In the genomic region with DNA sequence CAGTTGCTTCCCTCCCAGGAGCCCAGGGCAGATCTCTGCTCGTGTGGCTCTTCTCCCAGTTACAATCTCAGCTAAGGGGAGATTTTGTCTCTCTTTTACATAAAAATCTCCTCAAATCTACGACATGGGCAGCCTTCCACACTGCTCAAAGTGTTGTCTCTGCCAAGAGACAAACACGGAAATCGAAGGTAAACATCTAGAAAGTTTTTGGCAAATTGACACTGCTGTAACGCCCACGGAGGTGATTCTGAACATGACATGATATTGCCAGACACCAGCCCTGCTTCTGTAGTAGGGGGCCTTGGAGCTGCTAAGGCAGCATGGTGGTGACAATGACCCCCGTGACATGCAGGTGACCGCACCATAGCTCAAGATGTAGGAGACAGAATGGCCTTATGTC, we compare ENCODE assay signal across 2 cellular contexts.
TF ChIP-seq lines count a peak whose summit lies in the region.

No MANE protein-coding gene starts in this region.

TF ChIP-seq in liver, 16 proteins besides CTCF, POLR2A, EP300 and RAD21 (continued from another document):
- TF ChIP-seq JUND (IDR thresholded peaks at IDR 0.05): no peak
- TF ChIP-seq, protein P1, sequence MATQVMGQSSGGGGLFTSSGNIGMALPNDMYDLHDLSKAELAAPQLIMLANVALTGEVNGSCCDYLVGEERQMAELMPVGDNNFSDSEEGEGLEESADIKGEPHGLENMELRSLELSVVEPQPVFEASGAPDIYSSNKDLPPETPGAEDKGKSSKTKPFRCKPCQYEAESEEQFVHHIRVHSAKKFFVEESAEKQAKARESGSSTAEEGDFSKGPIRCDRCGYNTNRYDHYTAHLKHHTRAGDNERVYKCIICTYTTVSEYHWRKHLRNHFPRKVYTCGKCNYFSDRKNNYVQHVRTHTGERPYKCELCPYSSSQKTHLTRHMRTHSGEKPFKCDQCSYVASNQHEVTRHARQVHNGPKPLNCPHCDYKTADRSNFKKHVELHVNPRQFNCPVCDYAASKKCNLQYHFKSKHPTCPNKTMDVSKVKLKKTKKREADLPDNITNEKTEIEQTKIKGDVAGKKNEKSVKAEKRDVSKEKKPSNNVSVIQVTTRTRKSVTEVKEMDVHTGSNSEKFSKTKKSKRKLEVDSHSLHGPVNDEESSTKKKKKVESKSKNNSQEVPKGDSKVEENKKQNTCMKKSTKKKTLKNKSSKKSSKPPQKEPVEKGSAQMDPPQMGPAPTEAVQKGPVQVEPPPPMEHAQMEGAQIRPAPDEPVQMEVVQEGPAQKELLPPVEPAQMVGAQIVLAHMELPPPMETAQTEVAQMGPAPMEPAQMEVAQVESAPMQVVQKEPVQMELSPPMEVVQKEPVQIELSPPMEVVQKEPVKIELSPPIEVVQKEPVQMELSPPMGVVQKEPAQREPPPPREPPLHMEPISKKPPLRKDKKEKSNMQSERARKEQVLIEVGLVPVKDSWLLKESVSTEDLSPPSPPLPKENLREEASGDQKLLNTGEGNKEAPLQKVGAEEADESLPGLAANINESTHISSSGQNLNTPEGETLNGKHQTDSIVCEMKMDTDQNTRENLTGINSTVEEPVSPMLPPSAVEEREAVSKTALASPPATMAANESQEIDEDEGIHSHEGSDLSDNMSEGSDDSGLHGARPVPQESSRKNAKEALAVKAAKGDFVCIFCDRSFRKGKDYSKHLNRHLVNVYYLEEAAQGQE (IDR thresholded peaks at IDR 0.05): no peak
- TF ChIP-seq, protein P2, sequence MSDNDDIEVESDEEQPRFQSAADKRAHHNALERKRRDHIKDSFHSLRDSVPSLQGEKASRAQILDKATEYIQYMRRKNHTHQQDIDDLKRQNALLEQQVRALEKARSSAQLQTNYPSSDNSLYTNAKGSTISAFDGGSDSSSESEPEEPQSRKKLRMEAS (IDR thresholded peaks at IDR 0.05): no peak
- TF ChIP-seq ATF3 (IDR thresholded peaks at IDR 0.05): no peak
- peak; percentile 72 to 82 for TF ChIP-seq EGR1 (IDR thresholded peaks at IDR 0.05; ENCODE audit: low read depth in 2 of 2)
- peak in 1 of 2 donors; percentile 14 for TF ChIP-seq HNF4A (conservative IDR thresholded peaks at IDR 0.05)
- no peak for TF ChIP-seq TAF1 (conservative IDR thresholded peaks at IDR 0.05)
- TF ChIP-seq RXRA (IDR thresholded peaks at IDR 0.05): no peak
- no peak for TF ChIP-seq SP1 (IDR thresholded peaks at IDR 0.05)
- TF ChIP-seq YY1 (IDR thresholded peaks at IDR 0.05): no peak
- no peak for TF ChIP-seq HNF4G (IDR thresholded peaks at IDR 0.05)
- TF ChIP-seq GABPA (IDR thresholded peaks at IDR 0.05 in 1 of 2, conservative IDR thresholded peaks at IDR 0.05 in 1 of 2): no peak
- TF ChIP-seq FOXA2 (IDR thresholded peaks at IDR 0.05): peak; percentile 72
- TF ChIP-seq FOXA1 (IDR thresholded peaks at IDR 0.05): peak; percentile 23
- TF ChIP-seq, protein P3, sequence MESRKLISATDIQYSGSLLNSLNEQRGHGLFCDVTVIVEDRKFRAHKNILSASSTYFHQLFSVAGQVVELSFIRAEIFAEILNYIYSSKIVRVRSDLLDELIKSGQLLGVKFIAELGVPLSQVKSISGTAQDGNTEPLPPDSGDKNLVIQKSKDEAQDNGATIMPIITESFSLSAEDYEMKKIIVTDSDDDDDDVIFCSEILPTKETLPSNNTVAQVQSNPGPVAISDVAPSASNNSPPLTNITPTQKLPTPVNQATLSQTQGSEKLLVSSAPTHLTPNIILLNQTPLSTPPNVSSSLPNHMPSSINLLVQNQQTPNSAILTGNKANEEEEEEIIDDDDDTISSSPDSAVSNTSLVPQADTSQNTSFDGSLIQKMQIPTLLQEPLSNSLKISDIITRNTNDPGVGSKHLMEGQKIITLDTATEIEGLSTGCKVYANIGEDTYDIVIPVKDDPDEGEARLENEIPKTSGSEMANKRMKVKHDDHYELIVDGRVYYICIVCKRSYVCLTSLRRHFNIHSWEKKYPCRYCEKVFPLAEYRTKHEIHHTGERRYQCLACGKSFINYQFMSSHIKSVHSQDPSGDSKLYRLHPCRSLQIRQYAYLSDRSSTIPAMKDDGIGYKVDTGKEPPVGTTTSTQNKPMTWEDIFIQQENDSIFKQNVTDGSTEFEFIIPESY (IDR thresholded peaks at IDR 0.05): no peak

TF ChIP-seq in HepG2, 621 proteins besides CTCF, POLR2A, EP300 and RAD21:
- TF ChIP-seq PRDM10 (CRISPR knock-in tag; IDR thresholded peaks at IDR 0.05; ENCODE audit: low read depth): no peak
- no peak for TF ChIP-seq SATB2 (CRISPR knock-in tag; IDR thresholded peaks at IDR 0.05)
- TF ChIP-seq ELF3 (CRISPR knock-in tag; IDR thresholded peaks at IDR 0.05): no peak
- TF ChIP-seq CEBPZ (IDR thresholded peaks at IDR 0.05; ENCODE audit: low read length): no peak
- TF ChIP-seq PCBP2 (optimal IDR thresholded peaks at IDR 0.05; ENCODE audit: low read depth, low read length, poor library complexity, severe bottlenecking): no peak
- no peak for TF ChIP-seq ZNF543 (CRISPR knock-in tag; IDR thresholded peaks at IDR 0.05)
- TF ChIP-seq ZNF609 (CRISPR knock-in tag; IDR thresholded peaks at IDR 0.05; ENCODE audit: borderline replicate concordance): no peak
- no peak for TF ChIP-seq FOXC1 (CRISPR knock-in tag; IDR thresholded peaks at IDR 0.05; ENCODE audit: borderline replicate concordance)
- no peak for TF ChIP-seq KMT2B (CRISPR knock-in tag; IDR thresholded peaks at IDR 0.05)
- TF ChIP-seq, protein P4, sequence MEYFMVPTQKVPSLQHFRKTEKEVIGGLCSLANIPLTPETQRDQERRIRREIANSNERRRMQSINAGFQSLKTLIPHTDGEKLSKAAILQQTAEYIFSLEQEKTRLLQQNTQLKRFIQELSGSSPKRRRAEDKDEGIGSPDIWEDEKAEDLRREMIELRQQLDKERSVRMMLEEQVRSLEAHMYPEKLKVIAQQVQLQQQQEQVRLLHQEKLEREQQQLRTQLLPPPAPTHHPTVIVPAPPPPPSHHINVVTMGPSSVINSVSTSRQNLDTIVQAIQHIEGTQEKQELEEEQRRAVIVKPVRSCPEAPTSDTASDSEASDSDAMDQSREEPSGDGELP (IDR thresholded peaks at IDR 0.05; ENCODE audit: borderline replicate concordance, low read depth): no peak
- TF ChIP-seq ONECUT2 (CRISPR knock-in tag; IDR thresholded peaks at IDR 0.05): no peak
- TF ChIP-seq, protein P5, sequence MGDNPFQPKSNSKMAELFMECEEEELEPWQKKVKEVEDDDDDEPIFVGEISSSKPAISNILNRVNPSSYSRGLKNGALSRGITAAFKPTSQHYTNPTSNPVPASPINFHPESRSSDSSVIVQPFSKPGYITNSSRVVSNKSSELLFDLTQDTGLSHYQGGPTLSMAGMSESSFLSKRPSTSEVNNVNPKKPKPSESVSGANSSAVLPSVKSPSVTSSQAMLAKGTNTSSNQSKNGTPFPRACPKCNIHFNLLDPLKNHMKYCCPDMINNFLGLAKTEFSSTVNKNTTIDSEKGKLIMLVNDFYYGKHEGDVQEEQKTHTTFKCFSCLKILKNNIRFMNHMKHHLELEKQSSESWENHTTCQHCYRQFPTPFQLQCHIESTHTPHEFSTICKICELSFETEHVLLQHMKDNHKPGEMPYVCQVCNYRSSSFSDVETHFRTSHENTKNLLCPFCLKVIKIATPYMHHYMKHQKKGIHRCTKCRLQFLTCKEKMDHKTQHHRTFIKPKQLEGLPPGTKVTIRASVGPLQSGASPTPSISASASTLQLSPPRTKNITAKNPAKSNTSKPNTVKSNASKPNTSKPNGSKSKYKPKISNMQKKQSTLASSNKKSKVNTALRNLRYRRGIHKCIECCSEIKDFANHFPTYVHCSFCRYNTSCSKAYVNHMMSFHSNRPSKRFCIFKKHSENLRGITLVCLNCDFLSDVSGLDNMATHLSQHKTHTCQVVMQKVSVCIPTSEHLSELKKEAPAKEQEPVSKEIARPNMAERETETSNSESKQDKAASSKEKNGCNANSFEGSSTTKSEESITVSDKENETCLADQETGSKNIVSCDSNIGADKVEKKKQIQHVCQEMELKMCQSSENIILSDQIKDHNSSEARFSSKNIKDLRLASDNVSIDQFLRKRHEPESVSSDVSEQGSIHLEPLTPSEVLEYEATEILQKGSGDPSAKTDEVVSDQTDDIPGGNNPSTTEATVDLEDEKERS (CRISPR knock-in tag; IDR thresholded peaks at IDR 0.05): no peak
